ENCODE assay signal across 7 cellular contexts in genomic region chr15:43134157-43134637, GRCh38. TPM values are rescaled to one million over a fixed set of nuclear protein-coding genes. Genes with fewer than 3 reads are reported as not detected.
DNase-seq lines count a peak whose midpoint lies in the region; ATAC-seq, FAIRE-seq and TF ChIP-seq lines count a peak whose summit lies in the region.

No MANE protein-coding gene starts in this region.

- TF ChIP-seq POLR2A in stomach (IDR thresholded peaks at IDR 0.05): no peak

- H3K27ac ChIP-seq in HUES48 (ENCODE audit: low read depth, low read length) (no peak overlapping the region), ascending aorta (peak overlapping the region; percentile 77 to 91), keratinocyte (ENCODE audit: control insufficient read depth, insufficient read depth, low read length) (no peak overlapping the region), stomach (peak overlapping the region; percentile 87 to 91 (median 88))

- H2AFZ ChIP-seq in keratinocyte (ENCODE audit: control insufficient read depth, low read length): peak overlapping the region; percentile 98

- H3K79me2 ChIP-seq in keratinocyte (ENCODE audit: control insufficient read depth, insufficient read depth, low read length): no peaks in the 10 kb centered on the region

- H3K27me3 ChIP-seq in HUES48 (ENCODE audit: control insufficient read depth, insufficient read depth, low read length): peaks cover 36% of the 10 kb centered on the region
- no peaks in the 10 kb centered on the region for H3K27me3 ChIP-seq in ascending aorta
- no peaks in the 10 kb centered on the region for H3K27me3 ChIP-seq in keratinocyte (ENCODE audit: control insufficient read depth, extremely low read depth, insufficient read depth, low read length)
- no peaks in the 10 kb centered on the region for H3K27me3 ChIP-seq in stomach

- H3K4me1 ChIP-seq in HUES48 (ENCODE audit: control insufficient read depth, insufficient read depth, low read length): 0 out of 2 replicates have a peak, but pooled peaks cover 3% of the 10 kb centered on the region
- H3K4me1 ChIP-seq in ascending aorta: peaks cover 0 to 2% of the 10 kb centered on the region in 2 donors
- H3K4me1 ChIP-seq in keratinocyte (ENCODE audit: control insufficient read depth, extremely low read depth, insufficient read depth, low read length): peaks cover 12% of the 10 kb centered on the region
- peaks cover 0 to 28% (median 19%) of the 10 kb centered on the region in 4 donors for H3K4me1 ChIP-seq in stomach

- H4K20me1 ChIP-seq in keratinocyte (ENCODE audit: control insufficient read depth, extremely low read depth, insufficient read depth, low read length): no peaks in the 10 kb centered on the region

- TF ChIP-seq CTCF in ascending aorta (IDR thresholded peaks at IDR 0.05) (no peak), keratinocyte (optimal IDR thresholded peaks at IDR 0.05 in 1 of 3, IDR thresholded peaks at IDR 0.05 in 1 of 3, conservative IDR thresholded peaks at IDR 0.05 in 1 of 3; ENCODE audit: extremely low read depth in 1 of 3, insufficient read depth in 2 of 3, low read length in 3 of 3) (no peak), stomach (IDR thresholded peaks at IDR 0.05) (no peak)

- H3K9ac ChIP-seq in HUES48 (ENCODE audit: low read depth, low read length): peak overlapping the region; percentile 72
- peak overlapping the region; percentile 77 for H3K9ac ChIP-seq in keratinocyte (ENCODE audit: control insufficient read depth, extremely low read depth, insufficient read depth, low read length)

- peak overlapping the region; percentile 79 for H3K4me3 ChIP-seq in HUES48 (ENCODE audit: low read depth, low read length)
- H3K4me3 ChIP-seq in ascending aorta: peak overlapping the region; percentile 80 to 83
- H3K4me3 ChIP-seq in keratinocyte (ENCODE audit: control insufficient read depth in 2 of 3, extremely low read depth in 1 of 3, insufficient read depth in 2 of 3, low read depth in 1 of 3, low read length in 3 of 3): peak overlapping the region; percentile 66 to 79 (median 69)
- peak overlapping the region; percentile 66 to 96 (median 86) for H3K4me3 ChIP-seq in stomach

- H3K9me3 ChIP-seq in HUES48 (ENCODE audit: control insufficient read depth, insufficient read depth, low read length) (no peaks in the 10 kb centered on the region), ascending aorta (no peaks in the 10 kb centered on the region), keratinocyte (ENCODE audit: control insufficient read depth, low read depth, low read length) (no peaks in the 10 kb centered on the region), stomach (no peaks in the 10 kb centered on the region)

- H3K9me1 ChIP-seq in keratinocyte (ENCODE audit: control insufficient read depth, extremely low read depth, insufficient read depth, low read length): no peaks in the 10 kb centered on the region

- TF ChIP-seq EP300 in stomach (IDR thresholded peaks at IDR 0.05): no peak

- peak; percentile 16 for ATAC-seq in GM19351 (IDR thresholded peaks at IDR 0.05; ENCODE audit: unreplicated experiment)

- DNase-seq in ascending aorta (ENCODE audit: low spot score in 2 of 2) (no peak), keratinocyte (ENCODE audit: low read depth, low spot score) (no peak), stomach (no peak), ureter (ENCODE audit: low spot score) (no peak), DMS114 treated with DMSO at 0.1 percent for 48 hours (lab: John Stamatoyannopoulos, UW; ENCODE audit: unreplicated experiment) (no peak)

- WGBS in stomach, 5 donors: 5 to 13% (median 9%) methylated on average over 12 of the region's 12 CpGs

- H3K36me3 ChIP-seq in HUES48 (ENCODE audit: control insufficient read depth, insufficient read depth, low read length) (peaks cover 7% of the 10 kb centered on the region; the same call in 1 of the 2 replicates), ascending aorta (peaks cover 22 to 24% of the 10 kb centered on the region in 2 donors), keratinocyte (ENCODE audit: control insufficient read depth in 2 of 2, extremely low read depth in 1 of 2, insufficient read depth in 2 of 2, low read length in 2 of 2) (peaks cover 6 to 8% of the 10 kb centered on the region in 2 experiments), stomach (peaks cover 18 to 39% (median 34%) of the 10 kb centered on the region in 4 donors)

- intact Hi-C loops in ascending aorta (cut with DNase I): no loop called here
- intact Hi-C loops in stomach (cut with DNase I; ENCODE audit: low total_unique reads): no loop called here

- dilution Hi-C loops in keratinocyte (cut with MboI; ENCODE audit: extremely low pct_ligation_motif_present, low sequenced_read_pairs): no loop called here

- FAIRE-seq in keratinocyte (lab: Jason Lieb, UNC): peak; percentile 43

- H3K4me2 ChIP-seq in keratinocyte (ENCODE audit: control insufficient read depth, extremely low read depth, insufficient read depth, low read depth, low read length): peak overlapping the region; percentile 94

RNA-seq across cellular contexts. Expression of gene TMEM62, which starts 0.8 kb away (rescaled TPM):
- total RNA-seq in ascending aorta (9.0 TPM), stomach (10 to 100 TPM; 13.6 to 92.0 (median 65.3) TPM), ureter (35.8 TPM)
- polyA plus RNA-seq in keratinocyte (4.5 to 5.5 TPM (median 4.6 TPM) in 3 replicates), stomach (10 to 100 TPM in 1 of 3 donors, 1 to 10 TPM in 2; 5.5 to 16.6 (median 7.8) TPM)
- 6.7 TPM for polyA plus RNA-seq in keratinocyte (2011; ENCODE audit: low read depth)
- 3.0 and 5.0 TPM in 2 replicates for polyA plus RNA-seq in keratinocyte (2011; cell fraction: cytosol; rRNA removed)
- 8.3 and 10.2 TPM in 2 replicates for polyA plus RNA-seq in keratinocyte (2011; cell fraction: nucleus; rRNA removed)
- polyA plus RNA-seq in keratinocyte (2012; ENCODE audit: low replicate concordance): 3.7 and 8.4 TPM in 2 replicates
- polyA minus RNA-seq in keratinocyte: 2.6 to 6.1 TPM (median 2.7 TPM) in 3 replicates
- polyA minus RNA-seq in keratinocyte (2011; cell fraction: cytosol; rRNA and poly(A)+ RNA removed): 3.8 TPM
- polyA minus RNA-seq in keratinocyte (2011; cell fraction: nucleus; rRNA and poly(A)+ RNA removed): 2.6 and 8.6 TPM in 2 replicates

RNA-seq across cellular contexts. Expression of gene UBR1, which starts 28.4 kb away (rescaled TPM):
- total RNA-seq in ascending aorta: 8.2 TPM
- polyA plus RNA-seq in keratinocyte: 12.3 to 17.4 TPM (median 12.7 TPM) in 3 replicates
- 7.0 TPM for polyA plus RNA-seq in keratinocyte (2011; ENCODE audit: low read depth)
- 4.8 and 10.0 TPM in 2 replicates for polyA plus RNA-seq in keratinocyte (2011; cell fraction: cytosol; rRNA removed)
- 19.4 and 24.8 TPM in 2 replicates for polyA plus RNA-seq in keratinocyte (2011; cell fraction: nucleus; rRNA removed)
- 5.9 and 19.3 TPM in 2 replicates for polyA plus RNA-seq in keratinocyte (2012; ENCODE audit: low replicate concordance)
- 9.1 to 39.3 TPM (median 25.3 TPM) in 3 replicates for polyA minus RNA-seq in keratinocyte
- 15.9 TPM for polyA minus RNA-seq in keratinocyte (2011; cell fraction: cytosol; rRNA and poly(A)+ RNA removed)
- 39.1 and 69.7 TPM in 2 replicates for polyA minus RNA-seq in keratinocyte (2011; cell fraction: nucleus; rRNA and poly(A)+ RNA removed)
- 100 to 1,000 TPM in 1 of 5 donors, 10 to 100 TPM in 3, 1 to 10 TPM in 1; 6.7 to 124 (median 25.4) TPM for total RNA-seq in stomach
- polyA plus RNA-seq in stomach: 1 to 10 TPM; 3.1 to 6.0 (median 3.6) TPM
- 49.0 TPM for total RNA-seq in ureter

RNA-seq across cellular contexts. Expression of gene CCNDBP1, which starts 51.0 kb away (rescaled TPM):
- total RNA-seq in ascending aorta (44.9 TPM), stomach (10 to 100 TPM; 41.1 to 81.7 (median 46.1) TPM), ureter (55.2 TPM)
- polyA plus RNA-seq in keratinocyte (42.8 to 53.5 TPM (median 46.1 TPM) in 3 replicates), stomach (100 to 1,000 TPM in 1 of 3 donors, 10 to 100 TPM in 2; 47.2 to 136 (median 58.3) TPM)
- polyA plus RNA-seq in keratinocyte (2011; ENCODE audit: low read depth): 39.2 TPM
- polyA plus RNA-seq in keratinocyte (2011; cell fraction: cytosol; rRNA removed): 44.1 and 78.0 TPM in 2 replicates
- polyA plus RNA-seq in keratinocyte (2011; cell fraction: nucleus; rRNA removed): 49.2 and 57.5 TPM in 2 replicates
- polyA plus RNA-seq in keratinocyte (2012; ENCODE audit: low replicate concordance): 31.1 and 47.2 TPM in 2 replicates
- polyA minus RNA-seq in keratinocyte: 9.8 to 25.8 TPM (median 15.9 TPM) in 3 replicates
- polyA minus RNA-seq in keratinocyte (2011; cell fraction: cytosol; rRNA and poly(A)+ RNA removed): 18.0 TPM
- 9.8 and 19.2 TPM in 2 replicates for polyA minus RNA-seq in keratinocyte (2011; cell fraction: nucleus; rRNA and poly(A)+ RNA removed)

Comparison
In these comparisons a context has a peak if more than half of its experiments do, and no peak if none do; other contexts are left out.
1. H3K27ac ChIP-seq: peak in ascending aorta (2 of 2) and stomach (5 of 5); none in HUES48 (single experiment) and keratinocyte (single experiment).
2. Peak in every context shown above with its lines, with median percentiles within 50 percentile points of each other: H3K4me3 ChIP-seq.